In genomic region chr6:2896741-2897140, GRCh38 we compare ENCODE assay signal across 13 cellular contexts.
"Had no signal": no experiment of that assay in that cellular context is flagged by ENCODE, and none has a peak within 500 bp of the region (broad histone marks: within the 10 kb centered on the region; RNA-seq: fewer than 3 reads in every experiment).

No MANE protein-coding gene starts in this region.

- H3K27me3 ChIP-seq: esophagus squamous epithelium, testis had no signal

- H3K36me3 Mint-ChIP-seq: type B pancreatic cell had no signal

- H3K4me3 ChIP-seq: esophagus squamous epithelium, prostate gland, skin epidermis, testis had no signal

- DNase-seq: activated CD4-positive, alpha-beta T cell treated with anti-CD3 and anti-CD28 coated beads for 36 hours; activated naive CD4-positive, alpha-beta T cell treated with anti-CD3 and anti-CD28 coated beads, Interleukin-2, amount 10 ng/mL, durations not matched to agents 7 days and 5 days; effector CD4-positive, alpha-beta T cell; esophagus squamous epithelium; left ventricle myocardium superior; right cardiac atrium; T-helper 2 cell; testis; WERI-Rb-1 had no signal

- H3K27ac Mint-ChIP-seq: type B pancreatic cell had no signal

- ATAC-seq: activated CD4-positive, alpha-beta T cell treated with anti-CD3 and anti-CD28 coated beads for 36 hours; left ventricle myocardium superior; right cardiac atrium; SK-N-SH treated with all-trans-retinoic acid at 6 μM for 48 hours had no signal

- H3K36me3 ChIP-seq: WERI-Rb-1 had no signal

- H3K9me3 ChIP-seq: esophagus squamous epithelium, prostate gland, testis had no signal

- H3K4me3 Mint-ChIP-seq: activated naive CD4-positive, alpha-beta T cell treated with anti-CD3 and anti-CD28 coated beads, Interleukin-2, amount 10 ng/mL, durations not matched to agents 7 days and 5 days; type B pancreatic cell had no signal

- H3K27me3 Mint-ChIP-seq: activated CD4-positive, alpha-beta T cell treated with anti-CD3 and anti-CD28 coated beads for 36 hours; activated naive CD4-positive, alpha-beta T cell treated with anti-CD3 and anti-CD28 coated beads, Interleukin-2, amount 10 ng/mL, durations not matched to agents 7 days and 5 days had no signal

- H3K9me3 Mint-ChIP-seq: activated naive CD4-positive, alpha-beta T cell treated with anti-CD3 and anti-CD28 coated beads, Interleukin-2, amount 10 ng/mL, durations not matched to agents 7 days and 5 days; type B pancreatic cell had no signal

- H3K4me1 ChIP-seq: prostate gland had no signal

- H3K27ac ChIP-seq: esophagus squamous epithelium, prostate gland, skin epidermis, testis, WERI-Rb-1 had no signal
